Comparison of ENCODE assay signal across 8 cellular contexts in genomic region chr13:33676700-33677048, GRCh38.
DNase-seq lines count a peak whose midpoint lies in the region; ATAC-seq and TF ChIP-seq lines count a peak whose summit lies in the region.

No MANE protein-coding gene starts in this region.

- H4K5ac ChIP-seq in IMR-90 (ENCODE audit: low read depth, low read length), result no peak overlapping the region

- CTCF ChIA-PET in IMR-90 (lab: Yijun Ruan, JAX), result no interaction called here
- CTCF ChIA-PET in naive thymus-derived CD4-positive, alpha-beta T cell (lab: Charles Lee), result no interaction called here

- TF ChIP-seq CTCF in IMR-90 (conservative IDR thresholded peaks at IDR 0.05; ENCODE audit: low read depth, low read length) (no peak), RWPE2 (IDR thresholded peaks at IDR 0.05; ENCODE audit: poor library complexity, severe bottlenecking) (no peak), endothelial cell (IDR thresholded peaks at IDR 0.05; ENCODE audit: unreplicated experiment) (no peak)

- peak; percentile 100 for ATAC-seq in IMR-90 (ENCODE audit: low read depth)
- peak; percentile 54; the same call in 1 of the 3 replicates for ATAC-seq in RWPE2 (ENCODE audit: low read depth)
- ATAC-seq in naive thymus-derived CD4-positive, alpha-beta T cell, result no peak
- ATAC-seq in GM18502 (IDR thresholded peaks at IDR 0.05; ENCODE audit: poor library complexity, unreplicated experiment), result no peak

- peak overlapping the region; percentile 5 for H2AFZ ChIP-seq in IMR-90 (replicated peaks; ENCODE audit: low read length, poor library complexity)

- H4K91ac ChIP-seq in IMR-90 (ENCODE audit: insufficient read depth, low read depth, low read length), result no peak overlapping the region

- no peak overlapping the region for H3K14ac ChIP-seq in IMR-90 (replicated peaks; ENCODE audit: low read depth, low read length)

- POLR2A ChIA-PET in IMR-90 (lab: Charles Lee; ENCODE audit: unreplicated experiment), result no interaction called here
- POLR2A ChIA-PET in naive thymus-derived CD4-positive, alpha-beta T cell (lab: Charles Lee), result no interaction called here

- no peaks in the 10 kb centered on the region for H3K36me3 ChIP-seq in IMR-90 (ENCODE audit: control insufficient read depth, insufficient read depth, low read length)
- no peaks in the 10 kb centered on the region for H3K36me3 ChIP-seq in RWPE2 (ENCODE audit: low read depth)
- H3K36me3 ChIP-seq in naive thymus-derived CD4-positive, alpha-beta T cell (ENCODE audit: control insufficient read depth in 2 of 3, insufficient read depth in 3 of 3, low read length in 3 of 3), result no peaks in the 10 kb centered on the region

- H3K27ac ChIP-seq in IMR-90 (ENCODE audit: insufficient read depth, low read length) (no peak overlapping the region), RWPE2 (ENCODE audit: poor library complexity, severe bottlenecking) (no peak overlapping the region)
- no peak overlapping the region for H3K27ac ChIP-seq in naive thymus-derived CD4-positive, alpha-beta T cell (ENCODE audit: low read depth, low read length)

- WGBS in IMR-90 (ENCODE audit: extremely low coverage in 2 of 2, insufficient read length in 1 of 2), 2 experiments, result no CpG with 5 or more reads among the region's 3 CpGs

- dilution Hi-C loops in IMR-90 (cut with HindIII; ENCODE audit: low sequenced_read_pairs, unreplicated experiment), result no loop called here

- H3K9me3 Mint-ChIP-seq in naive thymus-derived CD4-positive, alpha-beta T cell, result peaks cover 0 to 2% (median 0%) of the 10 kb centered on the region in 11 donors
- no peaks in the 10 kb centered on the region for H3K9me3 Mint-ChIP-seq in endothelial cell (ENCODE audit: unreplicated experiment)

- H3K4me3 ChIP-seq in IMR-90 (ENCODE audit: insufficient read depth, low read depth, low read length), result peak overlapping the region; percentile 49
- H3K4me3 ChIP-seq in RWPE2 (ENCODE audit: severe bottlenecking), result no peak overlapping the region
- no peak overlapping the region for H3K4me3 ChIP-seq in naive thymus-derived CD4-positive, alpha-beta T cell (ENCODE audit: low read length)

- H3K27ac Mint-ChIP-seq in naive thymus-derived CD4-positive, alpha-beta T cell, result no peak overlapping the region
- H3K27ac Mint-ChIP-seq in endothelial cell (ENCODE audit: unreplicated experiment), result no peak overlapping the region

- in situ Hi-C loops in IMR-90 (cut with MboI; ENCODE audit: low sequenced_read_pairs), result no loop called here

- no peak overlapping the region for H2BK120ac ChIP-seq in IMR-90 (ENCODE audit: low read depth, low read length)

- intact Hi-C loops in IMR-90 (cut with micrococcal nuclease), result no loop called here
- intact Hi-C loops in naive thymus-derived CD4-positive, alpha-beta T cell (cut with micrococcal nuclease), result no loop called here

- H3K4me1 Mint-ChIP-seq in naive thymus-derived CD4-positive, alpha-beta T cell, result peaks cover 7 to 26% (median 11%) of the 10 kb centered on the region in 7 donors
- peaks cover 11% of the 10 kb centered on the region for H3K4me1 Mint-ChIP-seq in endothelial cell (ENCODE audit: unreplicated experiment)

- peak overlapping the region; percentile 42; the same call in 1 of the 2 replicates for H3K9ac ChIP-seq in IMR-90 (ENCODE audit: low read depth, low read length)

- no peak overlapping the region for H2BK20ac ChIP-seq in IMR-90 (ENCODE audit: low read depth, low read length)

- peak; percentile 64 for DNase-seq in EL
- peak; percentile 21 for DNase-seq in IMR-90
- no peak for DNase-seq in RWPE2 (ENCODE audit: low spot score)
- peak; percentile 80 for DNase-seq in epidermal melanocyte (ENCODE audit: insufficient read length, low spot score)
- no peak for DNase-seq in naive thymus-derived CD4-positive, alpha-beta T cell
- no peak for DNase-seq in endothelial cell (ENCODE audit: low spot score)
- DNase-seq in GOT3 (lab: John Stamatoyannopoulos, UW), result no peak

- TF ChIP-seq RAD21 in IMR-90 (IDR thresholded peaks at IDR 0.05; ENCODE audit: low read length), result no peak

- H3K9me3 ChIP-seq in IMR-90 (ENCODE audit: control insufficient read depth, insufficient read depth, low read length) (no peaks in the 10 kb centered on the region), RWPE2 (ENCODE audit: severe bottlenecking) (no peaks in the 10 kb centered on the region)
- no peaks in the 10 kb centered on the region for H3K9me3 ChIP-seq in naive thymus-derived CD4-positive, alpha-beta T cell (ENCODE audit: control insufficient read depth in 2 of 3, low read length in 3 of 3)

- no peaks in the 10 kb centered on the region for H4K20me1 ChIP-seq in IMR-90 (ENCODE audit: insufficient read depth, low read length)

- no peak overlapping the region for H2AK9ac ChIP-seq in IMR-90 (replicated peaks; ENCODE audit: low read depth, low read length, poor library complexity)

- H3K4me1 ChIP-seq in IMR-90 (ENCODE audit: control insufficient read depth, insufficient read depth, low read length), result peaks cover 2% of the 10 kb centered on the region; the same call in 1 of the 2 replicates
- no peaks in the 10 kb centered on the region for H3K4me1 ChIP-seq in RWPE2 (ENCODE audit: insufficient read depth, poor library complexity, severe bottlenecking)
- peaks cover 0 to 11% of the 10 kb centered on the region in 2 donors for H3K4me1 ChIP-seq in naive thymus-derived CD4-positive, alpha-beta T cell (ENCODE audit: control insufficient read depth in 2 of 2, insufficient read depth in 2 of 2, low read length in 2 of 2)

- no peak for TF ChIP-seq POLR2A in IMR-90 (IDR thresholded peaks at IDR 0.05; ENCODE audit: low read depth, low read length)

- no peak overlapping the region for H3K4ac ChIP-seq in IMR-90 (ENCODE audit: low read depth, low read length)

- H3K27me3 ChIP-seq in IMR-90 (ENCODE audit: control insufficient read depth, insufficient read depth, low read length) (peaks cover 6% of the 10 kb centered on the region), RWPE2 (ENCODE audit: insufficient read depth, poor library complexity, severe bottlenecking) (no peaks in the 10 kb centered on the region)
- H3K27me3 ChIP-seq in naive thymus-derived CD4-positive, alpha-beta T cell (ENCODE audit: control insufficient read depth in 2 of 2, insufficient read depth in 2 of 2, low read length in 2 of 2), result no peaks in the 10 kb centered on the region

- no peak overlapping the region for H3K23ac ChIP-seq in IMR-90 (ENCODE audit: low read depth, low read length)

- H3K4me3 Mint-ChIP-seq in naive thymus-derived CD4-positive, alpha-beta T cell, result peak overlapping the region in 6 of 10 donors; percentile 14 to 72 (median 44)
- H3K4me3 Mint-ChIP-seq in endothelial cell (ENCODE audit: unreplicated experiment), result no peak overlapping the region

- H2AK5ac ChIP-seq in IMR-90 (ENCODE audit: low read depth, low read length), result no peak overlapping the region

- H3K36me3 Mint-ChIP-seq in naive thymus-derived CD4-positive, alpha-beta T cell, result no peaks in the 10 kb centered on the region
- peaks cover 6% of the 10 kb centered on the region for H3K36me3 Mint-ChIP-seq in endothelial cell (ENCODE audit: low read depth, unreplicated experiment)

- no peak overlapping the region for H2BK15ac ChIP-seq in IMR-90 (ENCODE audit: low read depth, low read length)

- H3K56ac ChIP-seq in IMR-90 (ENCODE audit: extremely low read depth, insufficient read depth, low read length), result no peak overlapping the region

- no peaks in the 10 kb centered on the region for H3K9me1 ChIP-seq in IMR-90 (ENCODE audit: insufficient read depth, low read length)

- H3K18ac ChIP-seq in IMR-90 (ENCODE audit: low read depth, low read length), result no peak overlapping the region

- H3K27me3 Mint-ChIP-seq in naive thymus-derived CD4-positive, alpha-beta T cell, result peaks cover 0 to 3% (median 0%) of the 10 kb centered on the region in 5 donors
- H3K27me3 Mint-ChIP-seq in endothelial cell (ENCODE audit: unreplicated experiment), result peaks cover 3% of the 10 kb centered on the region

- H3K4me2 ChIP-seq in IMR-90 (ENCODE audit: low read depth, low read length), result peak overlapping the region; percentile 95

- no peak overlapping the region for H2BK5ac ChIP-seq in IMR-90 (ENCODE audit: low read depth, low read length, poor library complexity, severe bottlenecking)

- no peak overlapping the region for H4K8ac ChIP-seq in IMR-90 (ENCODE audit: low read depth in 2 of 2, low read length in 2 of 2)

- no peaks in the 10 kb centered on the region for H3K79me1 ChIP-seq in IMR-90 (ENCODE audit: low read depth in 1 of 2, low read length in 2 of 2)

- no TSS peak for BruUV-seq in IMR-90 (replicated peaks; lab: Mats Ljungman, UMichigan)

TF ChIP-seq in IMR-90, 13 proteins besides CTCF, POLR2A, EP300 and RAD21:
- TF ChIP-seq USF2 (IDR thresholded peaks at IDR 0.05; ENCODE audit: low read depth, low read length) (no peak), SMC3 (IDR thresholded peaks at IDR 0.05; ENCODE audit: low read depth, low read length) (no peak)
TF ChIP-seq in IMR-90: peak in this region for 0.

Comparison
In these comparisons a context has a peak if more than half of its experiments do, and no peak if none do; other contexts are left out.
1. DNase-seq: peak in EL (single experiment), IMR-90 (single experiment) and epidermal melanocyte (single experiment); none in RWPE2 (single experiment), naive thymus-derived CD4-positive, alpha-beta T cell (0 of 9), endothelial cell (single experiment) and GOT3 (single experiment).
2. ATAC-seq: peak in IMR-90 (single experiment) and RWPE2 (single experiment); none in naive thymus-derived CD4-positive, alpha-beta T cell (single experiment) and GM18502 (single experiment).